ENCODE assay signal across 9 cellular contexts in the genomic region with DNA sequence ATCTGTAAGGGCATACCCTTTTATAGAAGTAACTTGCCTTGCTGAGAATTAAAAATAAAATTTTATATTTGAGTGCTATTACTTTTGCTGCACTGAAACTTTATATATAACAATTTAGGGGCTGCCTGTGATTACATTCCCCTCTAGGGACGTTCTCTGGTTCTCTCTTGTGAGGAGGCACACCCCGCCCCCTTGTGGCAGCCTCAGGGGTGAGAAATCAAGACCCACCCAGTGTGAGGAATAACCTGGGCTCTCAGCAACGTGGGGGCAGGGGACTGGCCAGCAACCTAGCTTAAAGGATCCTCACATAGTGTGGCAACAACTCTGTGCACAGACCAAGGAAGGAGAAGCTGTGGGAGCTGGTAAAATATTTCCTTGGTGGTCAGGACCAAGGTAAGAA. TPM values are rescaled to one million over a fixed set of nuclear protein-coding genes. Genes with fewer than 3 reads are reported as not detected.
DNase-seq lines count a peak whose midpoint lies in the region; ATAC-seq and TF ChIP-seq lines count a peak whose summit lies in the region.
"Had no signal": no experiment of that assay in that cellular context is flagged by ENCODE, and none has a peak within 500 bp of the region (broad histone marks: within the 10 kb centered on the region; RNA-seq: fewer than 3 reads in every experiment).

No MANE protein-coding gene starts in this region.

- intact Hi-C loops in tibial artery (cut with DNase I; ENCODE audit: low total_unique reads): no loop called here

- no peak for ATAC-seq in HG03025 (IDR thresholded peaks at IDR 0.05; ENCODE audit: low FRiP score, unreplicated experiment)

- no peak overlapping the region for H3K27ac Mint-ChIP-seq in T-helper 2 cell treated with Interferon-gamma antibody and Interleukin-4, amounts not matched to agents 5 μg/mL and 100 μg/mL, for 36 hours
- H3K27ac Mint-ChIP-seq in chondrocyte (ENCODE audit: unreplicated experiment): no peak overlapping the region

- DNase-seq in T-helper 2 cell: peak in 3 of 5 experiments; percentile 3 to 26 (median 5)
- no peak for DNase-seq in T-helper 2 cell treated with Interferon-gamma antibody and Interleukin-4, amounts not matched to agents 5 μg/mL and 100 μg/mL, for 36 hours (ENCODE audit: low spot score)
- DNase-seq in SK-N-DZ (ENCODE audit: low spot score): peak; percentile 5
- no peak for DNase-seq in chondrocyte (ENCODE audit: low spot score)
- peak; percentile 59 for DNase-seq in stimulated activated CD4-positive, alpha-beta T cell treated with anti-CD3 and anti-CD28 coated beads, Interleukin-4, amount 100 ng/mL, for 1 hour
- DNase-seq in NCI-H2107 treated with DMSO at 0.1 percent for 48 hours (lab: John Stamatoyannopoulos, UW; ENCODE audit: unreplicated experiment): no peak
- no peak for DNase-seq in tibial artery

- H3K4me1 Mint-ChIP-seq in T-helper 2 cell treated with Interferon-gamma antibody and Interleukin-4, amounts not matched to agents 5 μg/mL and 100 μg/mL, for 36 hours (ENCODE audit: low read depth): peaks cover 19% of the 10 kb centered on the region
- H3K4me1 Mint-ChIP-seq in chondrocyte (ENCODE audit: low read depth): peaks cover 11% of the 10 kb centered on the region

- peaks cover 13% of the 10 kb centered on the region for H3K27me3 Mint-ChIP-seq in T-helper 2 cell treated with Interferon-gamma antibody and Interleukin-4, amounts not matched to agents 5 μg/mL and 100 μg/mL, for 36 hours (ENCODE audit: low read depth)
- H3K27me3 Mint-ChIP-seq in chondrocyte (ENCODE audit: low read depth): peaks cover 13% of the 10 kb centered on the region

- TF ChIP-seq CTCF in chondrocyte (IDR thresholded peaks at IDR 0.05): peak; percentile 59
- no peak for TF ChIP-seq CTCF in tibial artery (IDR thresholded peaks at IDR 0.05)

- no peaks in the 10 kb centered on the region for H3K9me3 Mint-ChIP-seq in T-helper 2 cell treated with Interferon-gamma antibody and Interleukin-4, amounts not matched to agents 5 μg/mL and 100 μg/mL, for 36 hours
- peaks cover 4% of the 10 kb centered on the region for H3K9me3 Mint-ChIP-seq in chondrocyte (ENCODE audit: low read depth)

- no peaks in the 10 kb centered on the region for H3K27me3 ChIP-seq in tibial artery

- no peaks in the 10 kb centered on the region for H3K36me3 ChIP-seq in tibial artery

- H3K36me3 Mint-ChIP-seq in T-helper 2 cell treated with Interferon-gamma antibody and Interleukin-4, amounts not matched to agents 5 μg/mL and 100 μg/mL, for 36 hours (ENCODE audit: low read depth): no peaks in the 10 kb centered on the region
- no peaks in the 10 kb centered on the region for H3K36me3 Mint-ChIP-seq in chondrocyte (ENCODE audit: low read depth)

- no peak overlapping the region for H3K4me3 Mint-ChIP-seq in T-helper 2 cell treated with Interferon-gamma antibody and Interleukin-4, amounts not matched to agents 5 μg/mL and 100 μg/mL, for 36 hours
- H3K4me3 Mint-ChIP-seq in chondrocyte (ENCODE audit: unreplicated experiment): no peak overlapping the region

- H3K4me1 ChIP-seq in tibial artery: peaks cover 0 to 4% (median 0%) of the 10 kb centered on the region in 4 donors

- no peak overlapping the region for H3K4me3 ChIP-seq in tibial artery

- H3K9me3 ChIP-seq in tibial artery: no peaks in the 10 kb centered on the region

- H3K27ac ChIP-seq in tibial artery: no peak overlapping the region

RNA-seq across cellular contexts. Expression of gene MAGEA9, which starts 43.7 kb away (rescaled TPM):
- polyA plus RNA-seq in SK-N-DZ (2014; cell fraction: cytosol; rRNA removed): not detected in 2 replicates
- polyA plus RNA-seq in SK-N-DZ (2014; cell fraction: nucleus; rRNA removed): not detected in 2 replicates
- total RNA-seq in chondrocyte: not detected in 3 replicates
- total RNA-seq: renal cortical epithelial cell had no signal

RNA-seq across cellular contexts. Expression of gene HSFX1, which starts 51.6 kb away (rescaled TPM):
- 0.47 and 2.0 TPM in 2 replicates for polyA plus RNA-seq in SK-N-DZ (2014; cell fraction: cytosol; rRNA removed)
- 1.1 and 1.6 TPM in 2 replicates for polyA plus RNA-seq in SK-N-DZ (2014; cell fraction: nucleus; rRNA removed)
- total RNA-seq in chondrocyte: 1.6 to 2.1 TPM (median 2.1 TPM) in 3 replicates

RNA-seq across cellular contexts. Expression of gene MAGEA8, which starts 55.6 kb away (rescaled TPM):
- polyA plus RNA-seq in SK-N-DZ (2014; cell fraction: cytosol; rRNA removed): not detected in 2 replicates
- not detected in 2 replicates for polyA plus RNA-seq in SK-N-DZ (2014; cell fraction: nucleus; rRNA removed)
- not detected in 3 replicates for total RNA-seq in chondrocyte
- total RNA-seq: renal cortical epithelial cell had no signal

Comparison
In these comparisons a context has a peak if more than half of its experiments do, and no peak if none do; other contexts are left out.
1. DNase-seq: peak in T-helper 2 cell (3 of 5), SK-N-DZ (single experiment) and stimulated activated CD4-positive, alpha-beta T cell treated with anti-CD3 and anti-CD28 coated beads, Interleukin-4, amount 100 ng/mL, for 1 hour (single experiment); none in T-helper 2 cell treated with Interferon-gamma antibody and Interleukin-4, amounts not matched to agents 5 μg/mL and 100 μg/mL, for 36 hours (single experiment), chondrocyte (single experiment), NCI-H2107 treated with DMSO at 0.1 percent for 48 hours (single experiment) and tibial artery (0 of 2).